ENCODE assay signal across 23 cellular contexts in genomic region chr20:48186915-48187314, GRCh38.
DNase-seq lines count a peak whose midpoint lies in the region; ATAC-seq, FAIRE-seq and TF ChIP-seq lines count a peak whose summit lies in the region.
"Had no signal": no experiment of that assay in that cellular context is flagged by ENCODE, and none has a peak within 500 bp of the region (broad histone marks: within the 10 kb centered on the region; RNA-seq: fewer than 3 reads in every experiment).

No MANE protein-coding gene starts in this region.

- H3K27ac Mint-ChIP-seq in astrocyte (ENCODE audit: unreplicated experiment), result no peak overlapping the region
- H3K27ac Mint-ChIP-seq: activated CD4-positive, alpha-beta T cell treated with anti-CD3 and anti-CD28 coated beads, Interleukin-2, amount 10 ng/mL, durations not matched to agents 7 days and 5 days; nephron progenitor cell; stimulated activated naive CD8-positive, alpha-beta T cell treated with anti-CD3 and anti-CD28 coated beads, Interleukin-15, Interleukin-2, amounts not matched to agents 100 ng/mL and 50 ng/mL, for 24 hours had no signal

- DNase-seq in NOMO-1 treated with DMSO at 0.1 percent for 48 hours (lab: John Stamatoyannopoulos, UW; ENCODE audit: unreplicated experiment) (peak; percentile 18), NOMO-1 (lab: John Stamatoyannopoulos, UW; ENCODE audit: unreplicated experiment in 2 of 2) (no peak), astrocyte (ENCODE audit: low read depth) (peak; percentile 39), iris pigment epithelial cell (ENCODE audit: low read depth) (peak; percentile 17), upper lobe of right lung (no peak), COLO668 (lab: John Stamatoyannopoulos, UW; ENCODE audit: unreplicated experiment) (no peak), foreskin keratinocyte (no peak), LoVo (ENCODE audit: low spot score) (no peak)
- DNase-seq: activated CD4-positive, alpha-beta T cell treated with anti-CD3 and anti-CD28 coated beads, Interleukin-2, amount 10 ng/mL, durations not matched to agents 7 days and 5 days; activated naive CD4-positive, alpha-beta T cell; DMS79 treated with DMSO at 0.1 percent for 48 hours; HCEC 1CT; head of caudate nucleus; mesenchymal stem cell; NCI-H1930; NCI-H526 treated with DMSO at 0.1 percent for 48 hours; nephron progenitor cell; retina had no signal

- H4K20me1 ChIP-seq in astrocyte (ENCODE audit: insufficient read depth, low read length), result no peaks in the 10 kb centered on the region

- H3K27me3 Mint-ChIP-seq in astrocyte (ENCODE audit: low read depth, unreplicated experiment), result peaks cover 3% of the 10 kb centered on the region
- H3K27me3 Mint-ChIP-seq: activated CD4-positive, alpha-beta T cell treated with anti-CD3 and anti-CD28 coated beads, Interleukin-2, amount 10 ng/mL, durations not matched to agents 7 days and 5 days; stimulated activated naive CD8-positive, alpha-beta T cell treated with anti-CD3 and anti-CD28 coated beads, Interleukin-15, Interleukin-2, amounts not matched to agents 100 ng/mL and 50 ng/mL, for 24 hours had no signal

- H3K4me2 ChIP-seq in astrocyte (ENCODE audit: low read length), result peak overlapping the region; percentile 61

- H3K4me3 ChIP-seq in astrocyte (ENCODE audit: insufficient read depth, low read depth, low read length) (no peak overlapping the region), upper lobe of right lung (no peak overlapping the region)

- intact Hi-C loops in upper lobe of right lung (cut with DNase I), result no loop called here

- peak overlapping the region; percentile 39 for H3K9ac ChIP-seq in astrocyte (ENCODE audit: low read length)

- TF ChIP-seq CTCF in astrocyte (IDR thresholded peaks at IDR 0.05; ENCODE audit: insufficient read depth, low read depth, low read length) (no peak), upper lobe of right lung (IDR thresholded peaks at IDR 0.05) (no peak), foreskin keratinocyte (conservative IDR thresholded peaks at IDR 0.05) (no peak)

- H3K4me3 Mint-ChIP-seq in astrocyte (ENCODE audit: unreplicated experiment), result no peak overlapping the region
- H3K4me3 Mint-ChIP-seq: activated CD4-positive, alpha-beta T cell treated with anti-CD3 and anti-CD28 coated beads, Interleukin-2, amount 10 ng/mL, durations not matched to agents 7 days and 5 days; CD14-positive monocyte; nephron progenitor cell; stimulated activated naive CD8-positive, alpha-beta T cell treated with anti-CD3 and anti-CD28 coated beads, Interleukin-15, Interleukin-2, amounts not matched to agents 100 ng/mL and 50 ng/mL, for 24 hours had no signal

- ATAC-seq in upper lobe of right lung (peak; percentile 36), foreskin keratinocyte (no peak)
- ATAC-seq: Panc1 had no signal

- H3K27ac ChIP-seq in astrocyte (ENCODE audit: low read depth, low read length) (peak overlapping the region; percentile 72), upper lobe of right lung (no peak overlapping the region), foreskin keratinocyte (no peak overlapping the region)

- peaks cover 22% of the 10 kb centered on the region for H3K4me1 Mint-ChIP-seq in astrocyte (ENCODE audit: low read depth, unreplicated experiment)
- H3K4me1 Mint-ChIP-seq: activated CD4-positive, alpha-beta T cell treated with anti-CD3 and anti-CD28 coated beads, Interleukin-2, amount 10 ng/mL, durations not matched to agents 7 days and 5 days; CD14-positive monocyte had no signal

- H2AFZ ChIP-seq in astrocyte (ENCODE audit: low read depth, low read length), result no peak overlapping the region

- H3K36me3 ChIP-seq in astrocyte (ENCODE audit: insufficient read depth, low read length) (no peaks in the 10 kb centered on the region), upper lobe of right lung (no peaks in the 10 kb centered on the region)

- no peaks in the 10 kb centered on the region for H3K9me3 ChIP-seq in astrocyte (ENCODE audit: insufficient read depth, low read depth, low read length)
- no peaks in the 10 kb centered on the region for H3K9me3 ChIP-seq in upper lobe of right lung

- H3K4me1 ChIP-seq in astrocyte (ENCODE audit: insufficient read depth, low read length) (peaks cover 34% of the 10 kb centered on the region), upper lobe of right lung (no peaks in the 10 kb centered on the region), foreskin keratinocyte (peaks cover 20% of the 10 kb centered on the region)

- FAIRE-seq in astrocyte (lab: Jason Lieb, UNC), result peak; percentile 5
- FAIRE-seq: colon, GM18507 had no signal

- H3K36me3 Mint-ChIP-seq in astrocyte (ENCODE audit: low read depth, unreplicated experiment), result no peaks in the 10 kb centered on the region
- H3K36me3 Mint-ChIP-seq: CD14-positive monocyte had no signal

- no peaks in the 10 kb centered on the region for H3K9me3 Mint-ChIP-seq in astrocyte (ENCODE audit: unreplicated experiment)
- H3K9me3 Mint-ChIP-seq: activated CD4-positive, alpha-beta T cell treated with anti-CD3 and anti-CD28 coated beads, Interleukin-2, amount 10 ng/mL, durations not matched to agents 7 days and 5 days; stimulated activated naive CD8-positive, alpha-beta T cell treated with anti-CD3 and anti-CD28 coated beads, Interleukin-15, Interleukin-2, amounts not matched to agents 100 ng/mL and 50 ng/mL, for 24 hours had no signal

- H3K79me2 ChIP-seq in astrocyte (ENCODE audit: insufficient read depth, low read length), result no peaks in the 10 kb centered on the region

- H3K27me3 ChIP-seq in astrocyte (ENCODE audit: insufficient read depth, low read length) (no peaks in the 10 kb centered on the region), upper lobe of right lung (no peaks in the 10 kb centered on the region), foreskin keratinocyte (no peaks in the 10 kb centered on the region)

Comparison
In these comparisons a context has a peak if more than half of its experiments do, and no peak if none do; other contexts are left out.
1. DNase-seq: peak in NOMO-1 treated with DMSO at 0.1 percent for 48 hours (single experiment), astrocyte (single experiment) and iris pigment epithelial cell (single experiment); none in NOMO-1 (0 of 2), upper lobe of right lung (single experiment), COLO668 (single experiment), foreskin keratinocyte (0 of 2) and LoVo (single experiment).